Comparison of ENCODE assay signal across 21 cellular contexts in genomic region chr3:124364230-124365022, GRCh38.
A peak's percentile ranks its signal among the peaks of the same experiment; 100 is the strongest.
DNase-seq lines count a peak whose midpoint lies in the region; ATAC-seq and TF ChIP-seq lines count a peak whose summit lies in the region.
"Had no signal": no experiment of that assay in that cellular context is flagged by ENCODE, and none has a peak within 500 bp of the region (broad histone marks: within the 10 kb centered on the region; RNA-seq: fewer than 3 reads in every experiment).

No MANE protein-coding gene starts in this region.

- H3K79me2 ChIP-seq in smooth muscle cell (ENCODE audit: low read depth), result no peaks in the 10 kb centered on the region

- peak overlapping the region; percentile 49 for H3K4me2 ChIP-seq in smooth muscle cell

- H3K27me3 Mint-ChIP-seq in WTC11 (ENCODE audit: low read depth), result no peaks in the 10 kb centered on the region

- no peaks in the 10 kb centered on the region for H4K20me1 ChIP-seq in smooth muscle cell (ENCODE audit: low read depth)

- TF ChIP-seq CTCF in WTC11 (IDR thresholded peaks at IDR 0.05) (no peak), smooth muscle cell (IDR thresholded peaks at IDR 0.05; ENCODE audit: borderline replicate concordance, insufficient read depth, poor library complexity, severe bottlenecking) (no peak)

- H3K4me1 ChIP-seq in smooth muscle cell (ENCODE audit: low read depth), result peaks cover 36% of the 10 kb centered on the region
- H3K4me1 ChIP-seq: prostate gland had no signal

- WGBS in smooth muscle cell (ENCODE audit: low lambda C conversion rate), result 27% methylated on average over 2 of the region's 2 CpGs

- H3K27me3 ChIP-seq in smooth muscle cell (ENCODE audit: low read depth), result no peaks in the 10 kb centered on the region

- CTCF ChIA-PET in WTC11 (lab: Charles Lee), result interaction anchor here (1.0 kb wide), 1 partner anchor 403 kb away, joined by 3 read pairs; the partner anchor contains the start of gene CCDC14

- peaks cover 18% of the 10 kb centered on the region for H3F3A ChIP-seq in smooth muscle cell (ENCODE audit: low read depth)

- H3K36me3 ChIP-seq in smooth muscle cell (ENCODE audit: low read depth), result no peaks in the 10 kb centered on the region
- H3K36me3 ChIP-seq: prostate gland had no signal

- H3K27ac ChIP-seq in smooth muscle cell (ENCODE audit: low read depth), result peak overlapping the region; percentile 72
- H3K27ac ChIP-seq: prostate gland had no signal

- peaks cover 4% of the 10 kb centered on the region; the same call in 1 of the 2 replicates for H3K9me3 Mint-ChIP-seq in WTC11
- H3K9me3 Mint-ChIP-seq: T-cell had no signal

- no peaks in the 10 kb centered on the region for H3K9me3 ChIP-seq in smooth muscle cell (replicated peaks; ENCODE audit: low read depth)
- H3K9me3 ChIP-seq: prostate gland had no signal

- H3K4me3 ChIP-seq in smooth muscle cell, result no peak overlapping the region
- H3K4me3 ChIP-seq: lung, prostate gland had no signal

- peaks cover 6% of the 10 kb centered on the region; the same call in 1 of the 2 replicates for H3K36me3 Mint-ChIP-seq in WTC11
- H3K36me3 Mint-ChIP-seq: CD8-positive, alpha-beta T cell; naive thymus-derived CD8-positive, alpha-beta T cell; T-cell had no signal

- no peak overlapping the region for H3K4me3 Mint-ChIP-seq in WTC11
- H3K4me3 Mint-ChIP-seq: CD8-positive, alpha-beta T cell; naive thymus-derived CD8-positive, alpha-beta T cell; T-cell had no signal

- H2AFZ ChIP-seq in smooth muscle cell (ENCODE audit: low read depth), result no peak overlapping the region

- DNase-seq in NCI-H146 (lab: John Stamatoyannopoulos, UW) (peak; percentile 84), WTC11 (ENCODE audit: low spot score) (no peak), left lobe of liver (ENCODE audit: low spot score) (no peak), smooth muscle cell (lab: John Stamatoyannopoulos, UW; ENCODE audit: unreplicated experiment) (no peak), NCI-H187 (lab: John Stamatoyannopoulos, UW) (no peak), erythroblast (lab: John Stamatoyannopoulos, UW) (no peak), COLO829 (ENCODE audit: low spot score) (no peak)
- DNase-seq: activated gamma-delta T cell; CD8-positive, alpha-beta T cell; cerebellar nuclear complex; DND-41; effector CD8-positive, alpha-beta T cell; head of caudate nucleus; KBM-7; naive thymus-derived CD8-positive, alpha-beta T cell; NCI-H2029; NCI-H446; substantia nigra; T-cell had no signal

- POLR2A ChIA-PET in WTC11 (lab: Charles Lee), result no interaction called here

- peaks cover 14% of the 10 kb centered on the region for H3K4me1 Mint-ChIP-seq in WTC11
- H3K4me1 Mint-ChIP-seq: naive thymus-derived CD8-positive, alpha-beta T cell; T-cell had no signal

- TF ChIP-seq POLR2A in erythroblast (IDR thresholded peaks at IDR 0.05; ENCODE audit: low read length), result no peak

- H3K27ac Mint-ChIP-seq in WTC11, result peak overlapping the region; percentile 41; the same call in 1 of the 2 replicates
- H3K27ac Mint-ChIP-seq: CD8-positive, alpha-beta T cell; naive thymus-derived CD8-positive, alpha-beta T cell; T-cell had no signal

- H3K9ac ChIP-seq in smooth muscle cell (ENCODE audit: low read depth), result no peak overlapping the region

- ATAC-seq in WTC11 (no peak), left lobe of liver (peak; percentile 70)
- ATAC-seq: CD8-positive, alpha-beta T cell; naive thymus-derived CD8-positive, alpha-beta T cell; T-cell had no signal

TF ChIP-seq in WTC11, 78 proteins besides CTCF, POLR2A, EP300 and RAD21:
- TF ChIP-seq GTF2I (CRISPR knock-in tag; conservative IDR thresholded peaks at IDR 0.05) (no peak), PRDM15 (CRISPR knock-in tag; IDR thresholded peaks at IDR 0.05) (no peak), HMGXB4 (CRISPR knock-in tag; IDR thresholded peaks at IDR 0.05) (no peak), ZNF532 (CRISPR knock-in tag; IDR thresholded peaks at IDR 0.05; ENCODE audit: borderline replicate concordance) (no peak), NFYB (CRISPR knock-in tag; conservative IDR thresholded peaks at IDR 0.05; ENCODE audit: low read depth) (no peak), ETV6 (CRISPR knock-in tag; IDR thresholded peaks at IDR 0.05) (no peak), NR1H2 (CRISPR knock-in tag; IDR thresholded peaks at IDR 0.05) (no peak), ATF3 (CRISPR knock-in tag; conservative IDR thresholded peaks at IDR 0.05) (no peak), ESRRA (CRISPR knock-in tag; IDR thresholded peaks at IDR 0.05; ENCODE audit: borderline replicate concordance) (no peak), ELF4 (CRISPR knock-in tag; IDR thresholded peaks at IDR 0.05; ENCODE audit: low read depth) (no peak), ZNF121 (CRISPR knock-in tag; IDR thresholded peaks at IDR 0.05) (no peak), ZNF138 (CRISPR knock-in tag; conservative IDR thresholded peaks at IDR 0.05) (no peak)
